8 cellular contexts compared by ENCODE assay signal in the genomic region with DNA sequence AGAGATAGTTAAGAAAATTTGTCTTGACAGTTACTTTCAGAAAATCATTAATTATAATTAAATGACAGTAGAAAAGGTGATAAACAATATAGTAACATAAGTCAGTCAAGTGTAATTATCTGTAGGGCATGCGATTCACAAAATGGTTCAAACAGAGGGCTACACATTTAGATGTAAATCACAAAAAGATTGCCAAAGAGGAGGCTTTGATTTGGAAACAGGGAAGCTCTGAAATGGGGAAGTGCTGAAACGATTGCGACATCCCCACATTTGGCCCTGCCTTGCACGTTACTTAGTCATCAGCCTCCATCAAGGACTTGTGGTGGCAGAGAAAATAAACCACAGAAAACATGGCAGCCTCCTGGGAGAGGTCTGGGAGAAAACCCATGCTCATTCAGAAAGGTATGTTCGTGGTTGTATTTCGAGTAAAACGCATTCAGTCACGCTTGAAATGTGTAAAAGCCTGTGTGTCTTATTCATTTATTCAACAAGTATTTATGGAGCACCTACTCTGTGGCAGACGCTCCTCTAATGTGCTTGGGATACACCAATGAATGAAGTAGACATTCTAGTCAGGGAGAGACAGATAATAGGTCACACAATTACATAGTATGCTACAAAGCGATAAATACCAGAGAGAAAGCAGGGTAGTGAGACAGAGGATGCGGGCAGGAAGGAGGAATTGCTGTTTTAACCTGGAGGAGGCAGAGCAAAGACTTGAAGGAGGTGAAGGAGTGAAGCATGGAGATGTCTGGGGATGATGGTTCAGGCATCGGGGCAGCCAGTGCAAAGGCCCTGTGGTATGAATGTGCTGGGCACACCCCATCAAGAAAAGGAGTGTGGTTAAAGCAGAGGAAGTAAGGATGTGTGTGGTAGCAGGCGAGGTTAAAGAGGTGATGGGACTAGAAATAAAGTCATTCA. TPM values are rescaled to one million over a fixed set of nuclear protein-coding genes. Genes with fewer than 3 reads are reported as not detected.
DNase-seq lines count a peak whose midpoint lies in the region; ATAC-seq and TF ChIP-seq lines count a peak whose summit lies in the region.

No MANE protein-coding gene starts in this region.

- H3K27ac Mint-ChIP-seq in endothelial cell (ENCODE audit: unreplicated experiment), result no peak overlapping the region

- 50 to 57% methylated on average over 13 of the region's 13 CpGs for WGBS in upper lobe of left lung, 2 donors

- no peaks in the 10 kb centered on the region for H3K36me3 Mint-ChIP-seq in endothelial cell (ENCODE audit: low read depth, unreplicated experiment)

- H3K4me1 Mint-ChIP-seq in endothelial cell (ENCODE audit: unreplicated experiment), result peaks cover 14% of the 10 kb centered on the region

- in situ Hi-C loops in astrocyte of the cerebellum (cut with HindIII; ENCODE audit: low sequenced_read_pairs), result no loop called here

- H3K27ac ChIP-seq in left lung, result peak overlapping the region; percentile 60 to 77
- peak overlapping the region; percentile 50 to 79 (median 70) for H3K27ac ChIP-seq in upper lobe of left lung

- ATAC-seq in GM18858 (IDR thresholded peaks at IDR 0.05; ENCODE audit: unreplicated experiment), result peak; percentile 61
- peak; percentile 71 for ATAC-seq in HG03045 (IDR thresholded peaks at IDR 0.05; ENCODE audit: unreplicated experiment)
- peak; percentile 90 for ATAC-seq in left lung
- peak; percentile 90 to 94 for ATAC-seq in upper lobe of left lung (ENCODE audit: low FRiP score in 2 of 2)

- H3K9me3 Mint-ChIP-seq in endothelial cell (ENCODE audit: unreplicated experiment), result no peaks in the 10 kb centered on the region

- H3K9me3 ChIP-seq in left lung, result no peaks in the 10 kb centered on the region
- no peaks in the 10 kb centered on the region for H3K9me3 ChIP-seq in upper lobe of left lung

- TF ChIP-seq CTCF in astrocyte of the cerebellum (IDR thresholded peaks at IDR 0.05; ENCODE audit: low read depth, low read length, missing control alignments), result no peak
- TF ChIP-seq CTCF in left lung (IDR thresholded peaks at IDR 0.05), result peak in 1 of 2 donors; percentile 10
- no peak for TF ChIP-seq CTCF in upper lobe of left lung (IDR thresholded peaks at IDR 0.05)
- TF ChIP-seq CTCF in endothelial cell (IDR thresholded peaks at IDR 0.05; ENCODE audit: unreplicated experiment), result no peak

- H3K4me1 ChIP-seq in left lung (peaks cover 11 to 84% of the 10 kb centered on the region in 2 donors), upper lobe of left lung (peaks cover 4 to 28% (median 14%) of the 10 kb centered on the region in 4 donors)

- H3K36me3 ChIP-seq in left lung (peaks cover 0 to 12% of the 10 kb centered on the region in 2 donors), upper lobe of left lung (no peaks in the 10 kb centered on the region)

- TF ChIP-seq POLR2A in upper lobe of left lung (IDR thresholded peaks at IDR 0.05), result no peak

- H3K27me3 Mint-ChIP-seq in endothelial cell (ENCODE audit: unreplicated experiment), result no peaks in the 10 kb centered on the region

- H3K27me3 ChIP-seq in left lung (no peaks in the 10 kb centered on the region), upper lobe of left lung (no peaks in the 10 kb centered on the region)

- H3K4me3 ChIP-seq in astrocyte of the cerebellum (ENCODE audit: low read depth, low read length) (no peak overlapping the region), left lung (no peak overlapping the region), upper lobe of left lung (no peak overlapping the region)

- H3K4me3 Mint-ChIP-seq in endothelial cell (ENCODE audit: unreplicated experiment), result no peak overlapping the region

- DNase-seq in AML-193 (lab: John Stamatoyannopoulos, UW) (peak; percentile 99), NCI-H2227 (lab: John Stamatoyannopoulos, UW; ENCODE audit: unreplicated experiment) (peak; percentile 43), astrocyte of the cerebellum (ENCODE audit: low read depth) (peak; percentile 99), left lung (peak; percentile 77 to 90), upper lobe of left lung (peak in 1 of 2 donors; percentile 94), endothelial cell (ENCODE audit: low spot score) (no peak)

- peak in 2 of 4 donors; percentile 71 to 86 for TF ChIP-seq EP300 in upper lobe of left lung (IDR thresholded peaks at IDR 0.05)

- intact Hi-C loops in left lung (cut with DNase I), result no loop called here

RNA-seq across cellular contexts. Expression of a gene that starts 7.8 kb away (rescaled TPM):
- total RNA-seq in left lung (100 to 1,000 TPM in 1 of 2 donors, 10 to 100 TPM in 1; 83.5 to 110 TPM), upper lobe of left lung (100 to 1,000 TPM; 111 to 448 (median 149) TPM), endothelial cell (ENCODE audit: unreplicated experiment) (4.6 TPM)

Comparison
In these comparisons a context has a peak if more than half of its experiments do, and no peak if none do; other contexts are left out.
1. RNA of a gene that starts 7.8 kb away (total RNA-seq): 111 to 448 TPM in upper lobe of left lung and 83.5 to 110 TPM in left lung; 4.6 TPM in endothelial cell (single experiment); every median in the first group is over 10 times any median in the second.
2. Peak in every context shown above with its lines, with median percentiles within 50 percentile points of each other: ATAC-seq.